ENCODE assay signal across 14 cellular contexts in the genomic region with DNA sequence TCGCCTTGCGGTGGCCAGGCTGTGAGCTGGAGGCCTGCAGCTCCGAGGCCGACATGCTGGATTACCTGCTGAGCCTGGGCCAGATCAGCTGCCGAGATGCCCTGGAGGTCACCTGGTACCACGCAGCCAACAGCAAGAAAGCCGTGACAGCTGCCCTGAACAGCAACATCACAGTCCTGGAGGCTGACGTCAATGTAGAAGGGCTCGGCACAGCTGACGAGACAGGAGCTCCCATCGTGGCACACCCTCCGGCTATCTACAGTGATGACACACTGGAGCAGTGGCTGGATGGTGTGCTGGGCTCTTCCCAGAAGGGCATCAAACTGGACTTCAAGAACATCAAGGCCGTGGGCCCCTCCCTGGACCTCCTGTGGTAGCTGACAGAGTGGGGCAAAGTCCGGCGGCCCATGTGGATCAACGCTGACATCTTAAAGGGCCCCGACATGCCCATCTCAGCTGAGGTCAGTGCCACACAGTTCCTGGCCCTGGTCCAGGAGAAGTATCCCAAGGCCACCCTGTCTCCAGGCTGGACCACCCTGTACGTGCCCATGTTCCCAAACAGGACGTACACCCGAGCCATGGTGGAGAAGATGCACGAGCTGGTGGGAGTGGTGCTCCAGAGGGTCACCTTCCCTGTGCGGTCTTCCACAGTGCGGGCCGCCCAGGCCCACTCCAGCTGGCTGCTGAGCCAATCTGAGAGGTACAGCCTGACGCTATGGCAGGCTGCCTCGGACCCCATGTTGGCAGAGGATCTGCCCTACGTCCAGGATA.
DNase-seq lines count a peak whose midpoint lies in the region; ATAC-seq and TF ChIP-seq lines count a peak whose summit lies in the region.
"Had no signal": no experiment of that assay in that cellular context is flagged by ENCODE, and none has a peak within 500 bp of the region (broad histone marks: within the 10 kb centered on the region; RNA-seq: fewer than 3 reads in every experiment).

No MANE protein-coding gene starts in this region.

- H3K14ac ChIP-seq in neuronal stem cell (ENCODE audit: low read length) = no peak overlapping the region

- peak overlapping the region; percentile 36 for H3K18ac ChIP-seq in neuronal stem cell (ENCODE audit: low read length)

- no peak for TF ChIP-seq POLR2A in body of pancreas (IDR thresholded peaks at IDR 0.05)

- H4K20me1 ChIP-seq in BLaER1 = no peaks in the 10 kb centered on the region

- H2BK120ac ChIP-seq in neuronal stem cell (ENCODE audit: low read depth, low read length) = no peak overlapping the region

- H4K8ac ChIP-seq in neuronal stem cell (ENCODE audit: low read depth, low read length) = no peak overlapping the region

- ATAC-seq in body of pancreas (no peak), HG02588 (IDR thresholded peaks at IDR 0.05; ENCODE audit: unreplicated experiment) (no peak)
- ATAC-seq: GM23338 had no signal

- DNase-seq in caudate nucleus (lab: John Stamatoyannopoulos, UW) (peak in 1 of 61 donors; percentile 6), neuronal stem cell (ENCODE audit: low spot score) (no peak), substantia nigra (lab: John Stamatoyannopoulos, UW) (no peak), A172 (ENCODE audit: low spot score) (no peak), body of pancreas (no peak)
- DNase-seq: 8988T; ACHN; Calu3; CD4-positive, alpha-beta T cell; DMS 273 treated with DMSO at 0.1 percent for 48 hours; H7 had no signal

- H3K27ac ChIP-seq in BLaER1 = peak overlapping the region; percentile 23; the same call in 1 of the 2 replicates
- peak overlapping the region; percentile 68 for H3K27ac ChIP-seq in caudate nucleus (ENCODE audit: low read depth, low read length)
- no peak overlapping the region for H3K27ac ChIP-seq in neuronal stem cell (replicated peaks; ENCODE audit: low read length)
- peak overlapping the region; percentile 91 for H3K27ac ChIP-seq in substantia nigra (ENCODE audit: low read depth, low read length, poor library complexity, severe bottlenecking)
- no peak overlapping the region for H3K27ac ChIP-seq in body of pancreas

- H3K36me3 ChIP-seq in BLaER1 (no peaks in the 10 kb centered on the region), neuronal stem cell (replicated peaks in 1 of 2; ENCODE audit: control insufficient read depth in 2 of 2, insufficient read depth in 2 of 2, low read length in 2 of 2) (no peaks in the 10 kb centered on the region), body of pancreas (replicated peaks in 1 of 2; ENCODE audit: insufficient read depth in 1 of 2, low read depth in 2 of 2) (no peaks in the 10 kb centered on the region)

- H3K23ac ChIP-seq in neuronal stem cell (ENCODE audit: low read depth, low read length, poor library complexity) = peak overlapping the region; percentile 83

- H3K4me1 ChIP-seq in BLaER1 (peaks cover 23% of the 10 kb centered on the region), neuronal stem cell (ENCODE audit: control insufficient read depth in 2 of 2, insufficient read depth in 1 of 2, low read depth in 1 of 2, low read length in 2 of 2) (peaks cover 0 to 5% of the 10 kb centered on the region in 2 donors), body of pancreas (no peaks in the 10 kb centered on the region)

- H3K4me3 ChIP-seq in BLaER1 (no peak overlapping the region), neuronal stem cell (ENCODE audit: low read length in 2 of 2) (peak overlapping the region in 1 of 2 donors; percentile 32), body of pancreas (no peak overlapping the region)
- H3K4me3 ChIP-seq: GM23338 had no signal

- no peaks in the 10 kb centered on the region for H3K9me3 ChIP-seq in BLaER1
- H3K9me3 ChIP-seq in neuronal stem cell (replicated peaks in 1 of 2; ENCODE audit: control insufficient read depth in 2 of 2, insufficient read depth in 1 of 2, low read depth in 1 of 2, low read length in 2 of 2) = no peaks in the 10 kb centered on the region
- no peaks in the 10 kb centered on the region for H3K9me3 ChIP-seq in body of pancreas

- intact Hi-C loops in body of pancreas (cut with DNase I) = no loop called here

- no peak overlapping the region for H2BK12ac ChIP-seq in neuronal stem cell (ENCODE audit: low read length)

- TF ChIP-seq CTCF in body of pancreas (IDR thresholded peaks at IDR 0.05) = no peak

- no peak overlapping the region for H3K4ac ChIP-seq in neuronal stem cell (ENCODE audit: low read length)

- H2AFZ ChIP-seq in neuronal stem cell (ENCODE audit: low read length) = no peak overlapping the region
- H2AFZ ChIP-seq: GM23338 had no signal

- H3K4me2 ChIP-seq in BLaER1 = 0 out of 2 replicates have a peak overlapping the region, but pooled peaks have one; percentile 68
- no peak overlapping the region for H3K4me2 ChIP-seq in neuronal stem cell (ENCODE audit: insufficient read depth, low read length, poor library complexity, severe bottlenecking)
- H3K4me2 ChIP-seq: GM23338 had no signal

- H2BK5ac ChIP-seq in neuronal stem cell (ENCODE audit: low read length) = no peak overlapping the region

- H3K9ac ChIP-seq in BLaER1 (no peak overlapping the region), neuronal stem cell (ENCODE audit: low read depth, low read length, poor library complexity) (peak overlapping the region; percentile 35)

- H3K79me1 ChIP-seq in neuronal stem cell (ENCODE audit: low read depth, low read length) = no peaks in the 10 kb centered on the region

- H3K27me3 ChIP-seq in BLaER1 (no peaks in the 10 kb centered on the region), neuronal stem cell (ENCODE audit: control insufficient read depth in 3 of 3, insufficient read depth in 3 of 3, low read depth in 1 of 3, low read length in 3 of 3) (peaks cover 0 to 80% (median 0%) of the 10 kb centered on the region in 3 experiments), body of pancreas (no peaks in the 10 kb centered on the region)

- H2BK15ac ChIP-seq in neuronal stem cell (ENCODE audit: low read length) = peak overlapping the region; percentile 52

- WGBS in neuronal stem cell (ENCODE audit: extremely low coverage in 2 of 2, insufficient read length in 2 of 2, insufficient replicate concordance in 1 of 2), 2 donors = no CpG with 5 or more reads among the region's 27 CpGs
- 73 to 83% methylated on average over 17 to 22 of the region's 27 CpGs for WGBS in body of pancreas, 2 donors

- no peak overlapping the region for H4K91ac ChIP-seq in neuronal stem cell (ENCODE audit: low read depth, low read length, poor library complexity)

- H2AK5ac ChIP-seq in neuronal stem cell (ENCODE audit: low read depth, low read length) = peak overlapping the region; percentile 49

Comparison
In these comparisons a context has a peak if more than half of its experiments do, and no peak if none do; other contexts are left out.
1. H3K27ac ChIP-seq: peak in BLaER1 (single experiment), caudate nucleus (single experiment) and substantia nigra (single experiment); none in neuronal stem cell (single experiment) and body of pancreas (0 of 4).